In genomic region chr3:195760345-195760983, GRCh38 we compare ENCODE assay signal across 14 cellular contexts. TPM values are rescaled to one million over a fixed set of nuclear protein-coding genes. Genes with fewer than 3 reads are reported as not detected.
DNase-seq lines count a peak whose midpoint lies in the region; ATAC-seq and TF ChIP-seq lines count a peak whose summit lies in the region.
"Had no signal": no experiment of that assay in that cellular context is flagged by ENCODE, and none has a peak within 500 bp of the region (broad histone marks: within the 10 kb centered on the region; RNA-seq: fewer than 3 reads in every experiment).

No MANE protein-coding gene starts in this region.

- no peaks in the 10 kb centered on the region for H3K36me3 Mint-ChIP-seq in stimulated activated memory B cell treated with anti-CD40 and anti-IgM and Interleukin-4, amounts not matched to agents 10 μg/mL and 1 μg/mL and 100 μg/mL, for 72 hours
- H3K36me3 Mint-ChIP-seq: CD4-positive, alpha-beta memory T cell; stimulated activated effector memory CD8-positive, alpha-beta T cell treated with anti-CD3 and anti-CD28 coated beads, Interleukin-12 subunit alpha, Interleukin-12 subunit beta, amount 100 ng/mL, for 72 hours; T-cell had no signal

- H3K27me3 Mint-ChIP-seq in stimulated activated memory B cell treated with anti-CD40 and anti-IgM and Interleukin-4, amounts not matched to agents 10 μg/mL and 1 μg/mL and 100 μg/mL, for 72 hours, result peaks cover 79% of the 10 kb centered on the region

- no peaks in the 10 kb centered on the region for H3K36me3 ChIP-seq in Karpas-422 (ENCODE audit: insufficient read depth, low read length)
- H3K36me3 ChIP-seq: ascending aorta had no signal

- no peaks in the 10 kb centered on the region for H3K9me2 ChIP-seq in Karpas-422 (replicated peaks; ENCODE audit: insufficient read depth, low read length)

- ATAC-seq in stimulated activated memory B cell treated with anti-CD40 and anti-IgM and Interleukin-4, amounts not matched to agents 10 μg/mL and 1 μg/mL and 100 μg/mL, for 72 hours, result peak; percentile 46
- no peak for ATAC-seq in GM18505 (IDR thresholded peaks at IDR 0.05; ENCODE audit: unreplicated experiment)
- ATAC-seq: stimulated activated effector memory CD8-positive, alpha-beta T cell treated with anti-CD3 and anti-CD28 coated beads, Interleukin-12 subunit alpha, Interleukin-12 subunit beta, amount 100 ng/mL, for 72 hours; T-cell had no signal

- no peak overlapping the region for H2AFZ ChIP-seq in Karpas-422 (ENCODE audit: low read length)

- no peak overlapping the region for H3K4me2 ChIP-seq in Karpas-422 (ENCODE audit: low read depth, low read length, poor library complexity, severe bottlenecking)

- H3K4me3 ChIP-seq in Karpas-422 (ENCODE audit: low read length), result no peak overlapping the region
- H3K4me3 ChIP-seq: ascending aorta had no signal

- TF ChIP-seq POLR2A in GM18505 (IDR thresholded peaks at IDR 0.05; ENCODE audit: borderline replicate concordance, extremely low read depth, insufficient read depth, insufficient read length), result no peak

- no peaks in the 10 kb centered on the region for H4K20me1 ChIP-seq in Karpas-422 (ENCODE audit: insufficient read depth, low read depth, low read length)

- no peak overlapping the region for H3K4me3 Mint-ChIP-seq in stimulated activated memory B cell treated with anti-CD40 and anti-IgM and Interleukin-4, amounts not matched to agents 10 μg/mL and 1 μg/mL and 100 μg/mL, for 72 hours
- H3K4me3 Mint-ChIP-seq: CD4-positive, alpha-beta memory T cell; stimulated activated effector memory CD8-positive, alpha-beta T cell treated with anti-CD3 and anti-CD28 coated beads, Interleukin-12 subunit alpha, Interleukin-12 subunit beta, amount 100 ng/mL, for 72 hours had no signal

- H3K79me2 ChIP-seq in Karpas-422 (ENCODE audit: low read length), result no peaks in the 10 kb centered on the region

- no peak overlapping the region for H3K9ac ChIP-seq in Karpas-422 (ENCODE audit: low read length)

- no peak overlapping the region for H3K27ac ChIP-seq in Karpas-422 (ENCODE audit: low read length)
- H3K27ac ChIP-seq: ascending aorta had no signal

- H3K27ac Mint-ChIP-seq in stimulated activated memory B cell treated with anti-CD40 and anti-IgM and Interleukin-4, amounts not matched to agents 10 μg/mL and 1 μg/mL and 100 μg/mL, for 72 hours, result no peak overlapping the region
- H3K27ac Mint-ChIP-seq: CD4-positive, alpha-beta memory T cell; stimulated activated effector memory CD8-positive, alpha-beta T cell treated with anti-CD3 and anti-CD28 coated beads, Interleukin-12 subunit alpha, Interleukin-12 subunit beta, amount 100 ng/mL, for 72 hours; T-cell had no signal

- H3K9me3 ChIP-seq in Karpas-422 (ENCODE audit: low read length), result no peaks in the 10 kb centered on the region
- H3K9me3 ChIP-seq: ascending aorta had no signal

- peak; percentile 29 for DNase-seq in Karpas-422
- DNase-seq in anterior cingulate cortex (lab: John Stamatoyannopoulos, UW), result peak in 43 of 58 donors; percentile 7 to 79 (median 43)
- DNase-seq in medulla oblongata (ENCODE audit: extremely low spot score), result peak; percentile 32
- no peak for DNase-seq in central memory CD4-positive, alpha-beta T cell
- DNase-seq in SW480 (ENCODE audit: low spot score), result no peak
- DNase-seq: activated T-cell treated with anti-CD3 and anti-CD28 coated beads for 4 hours; CD4-positive, alpha-beta memory T cell; NCI-H345; stimulated activated CD4-positive, alpha-beta T cell treated with anti-CD3 and anti-CD28 coated beads, Interleukin-4, amount 100 ng/mL, for 24 hours had no signal

- H3K4me1 Mint-ChIP-seq in stimulated activated memory B cell treated with anti-CD40 and anti-IgM and Interleukin-4, amounts not matched to agents 10 μg/mL and 1 μg/mL and 100 μg/mL, for 72 hours, result no peaks in the 10 kb centered on the region

- no peaks in the 10 kb centered on the region for H3K9me3 Mint-ChIP-seq in stimulated activated memory B cell treated with anti-CD40 and anti-IgM and Interleukin-4, amounts not matched to agents 10 μg/mL and 1 μg/mL and 100 μg/mL, for 72 hours
- H3K9me3 Mint-ChIP-seq: CD4-positive, alpha-beta memory T cell; stimulated activated effector memory CD8-positive, alpha-beta T cell treated with anti-CD3 and anti-CD28 coated beads, Interleukin-12 subunit alpha, Interleukin-12 subunit beta, amount 100 ng/mL, for 72 hours; T-cell had no signal

- no peaks in the 10 kb centered on the region for H3K27me3 ChIP-seq in Karpas-422 (ENCODE audit: low read length)
- H3K27me3 ChIP-seq: ascending aorta had no signal

- no peaks in the 10 kb centered on the region for H3K4me1 ChIP-seq in Karpas-422 (ENCODE audit: low read length)
- H3K4me1 ChIP-seq: ascending aorta had no signal

RNA-seq across cellular contexts. Expression of gene MUC20, which starts 39.7 kb away (rescaled TPM):
- total RNA-seq in Karpas-422 (2014; rRNA removed; shearing (Covaris generic); ENCODE audit: low replicate concordance), result 0.22 and 1.6 TPM in 2 replicates

RNA-seq across cellular contexts. Expression of gene MUC4, which starts 51.3 kb away (rescaled TPM):
- not detected in 2 replicates for total RNA-seq in Karpas-422 (2014; rRNA removed; shearing (Covaris generic); ENCODE audit: low replicate concordance)
- total RNA-seq: ascending aorta; CD4-positive, alpha-beta memory T cell had no signal

Comparison
In these comparisons a context has a peak if more than half of its experiments do, and no peak if none do; other contexts are left out.
1. DNase-seq: peak in Karpas-422 (single experiment), anterior cingulate cortex (43 of 58) and medulla oblongata (single experiment); none in central memory CD4-positive, alpha-beta T cell (single experiment) and SW480 (single experiment).